In the genomic region with DNA sequence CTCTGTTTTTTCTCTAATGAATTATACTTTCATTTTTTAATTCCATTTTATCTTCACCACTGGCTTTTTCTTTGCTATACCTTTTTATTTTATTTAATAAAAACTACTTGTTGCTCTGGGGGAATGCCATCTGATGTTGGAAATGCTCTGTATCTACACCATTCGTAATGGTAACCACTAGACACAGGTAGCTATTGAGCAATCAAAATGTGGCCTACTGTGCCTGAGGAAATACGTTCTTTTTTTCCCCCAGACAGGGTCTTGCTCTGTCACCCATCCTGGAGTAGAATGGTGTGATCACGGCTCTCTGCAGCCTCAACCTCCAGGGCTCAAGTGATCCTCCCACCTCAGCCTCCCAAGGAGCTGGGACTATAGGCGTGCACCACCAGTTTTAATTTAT, we compare ENCODE assay signal across 25 cellular contexts.
"Had no signal": no experiment of that assay in that cellular context is flagged by ENCODE, and none has a peak within 500 bp of the region (broad histone marks: within the 10 kb centered on the region; RNA-seq: fewer than 3 reads in every experiment).

No MANE protein-coding gene starts in this region.

- H3K36me3 ChIP-seq: colonic mucosa, esophagus squamous epithelium, gastrocnemius medialis, heart right ventricle, left lung, lower lobe of right lung had no signal

- H3K27ac ChIP-seq: colonic mucosa, epithelial cell of prostate, esophagus squamous epithelium, gastrocnemius medialis, heart right ventricle, left lung, lower lobe of right lung had no signal

- FAIRE-seq: endometrium, islet of Langerhans, keratinocyte had no signal

- DNase-seq: colonic mucosa; cortex of kidney; effector CD8-positive, alpha-beta T cell; effector memory CD8-positive, alpha-beta T cell; endodermal cell; erythroblast; esophagus squamous epithelium; foreskin fibroblast; foreskin melanocyte; gastrocnemius medialis; glutamatergic neuron; head of caudate nucleus; heart right ventricle; hippocampal formation; left cardiac atrium; left lung; left ventricle myocardium superior; lower lobe of right lung; mucosa of descending colon; naive B cell had no signal

- H3K4me3 ChIP-seq: colonic mucosa, esophagus squamous epithelium, gastrocnemius medialis, heart right ventricle, left lung, lower lobe of right lung, mucosa of descending colon had no signal

- H3K4me1 ChIP-seq: colonic mucosa, gastrocnemius medialis, heart right ventricle, left lung, lower lobe of right lung had no signal

- H3K27me3 ChIP-seq: colonic mucosa, esophagus squamous epithelium, gastrocnemius medialis, heart right ventricle, left lung had no signal

- H3K9me3 ChIP-seq: colonic mucosa, esophagus squamous epithelium, gastrocnemius medialis, left lung, lower lobe of right lung, mucosa of descending colon had no signal

- ATAC-seq: effector memory CD8-positive, alpha-beta T cell; esophagus mucosa; gastrocnemius medialis; heart right ventricle; left cardiac atrium; left lung; left ventricle myocardium superior; lower lobe of right lung; mucosa of descending colon had no signal
